4 cellular contexts compared by ENCODE assay signal in the genomic region with DNA sequence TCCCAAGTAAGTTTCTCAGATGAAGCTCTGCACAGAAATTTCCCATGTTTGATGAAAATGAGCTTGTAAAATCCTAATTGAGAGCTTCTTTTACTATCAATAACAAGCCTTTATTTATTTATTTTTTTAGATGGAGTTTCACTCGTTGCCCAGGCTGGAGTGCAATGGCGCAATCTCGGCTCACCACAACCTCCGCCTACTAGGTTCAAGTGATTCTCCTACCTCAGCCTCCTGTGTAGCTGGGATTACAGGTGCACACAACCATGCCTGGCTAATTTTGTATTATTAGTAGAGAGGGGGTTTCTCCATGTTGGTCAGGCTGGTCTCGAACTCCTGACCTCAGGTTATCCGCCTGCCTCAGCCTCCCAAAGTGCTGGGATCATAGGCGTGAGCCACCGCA. TPM values are rescaled to one million over a fixed set of nuclear protein-coding genes. Genes with fewer than 3 reads are reported as not detected.
"Had no signal": no experiment of that assay in that cellular context is flagged by ENCODE, and none has a peak within 500 bp of the region (broad histone marks: within the 10 kb centered on the region; RNA-seq: fewer than 3 reads in every experiment).

No MANE protein-coding gene starts in this region.

RNA-seq across cellular contexts. Expression of a gene that starts 20.6 kb away (rescaled TPM):
- total RNA-seq: IMR-90 had no signal
- polyA plus RNA-seq: IMR-90 had no signal

RNA-seq across cellular contexts. Expression of a gene that starts 24.1 kb away (rescaled TPM):
- total RNA-seq: GM23338, H9, HT-29, IMR-90 had no signal
- polyA plus RNA-seq: IMR-90 had no signal
